28 cellular contexts compared by ENCODE assay signal in genomic region chr2:218152777-218153176, GRCh38. TPM values are rescaled to one million over a fixed set of nuclear protein-coding genes. Genes with fewer than 3 reads are reported as not detected.
DNase-seq lines count a peak whose midpoint lies in the region; ATAC-seq, FAIRE-seq and TF ChIP-seq lines count a peak whose summit lies in the region.
"Had no signal": no experiment of that assay in that cellular context is flagged by ENCODE, and none has a peak within 500 bp of the region (broad histone marks: within the 10 kb centered on the region; RNA-seq: fewer than 3 reads in every experiment).

No MANE protein-coding gene starts in this region.

- FAIRE-seq in bronchial epithelial cell (lab: Jason Lieb, UNC), result no peak
- FAIRE-seq: frontal cortex, GM12892 had no signal

- DNase-seq in LoVo (ENCODE audit: low spot score) (peak; percentile 59), bronchial epithelial cell (ENCODE audit: low read depth) (peak; percentile 92), kidney tubule cell (ENCODE audit: low spot score) (peak; percentile 49), stomach (peak; percentile 56), NCI-H1694 (lab: John Stamatoyannopoulos, UW) (no peak), NCI-H1092 (lab: John Stamatoyannopoulos, UW) (no peak)
- DNase-seq: activated CD8-positive, alpha-beta T cell treated with anti-CD3 and anti-CD28 coated beads, Interleukin-2, amount 10 ng/mL, durations not matched to agents 7 days and 5 days; activated effector memory CD4-positive, alpha-beta T cell treated with anti-CD3 and anti-CD28 coated beads, Interleukin-2, amount 50 U/mL, for 16 hours; activated naive CD8-positive, alpha-beta T cell treated with anti-CD3 and anti-CD28 coated beads, Interleukin-2, amount 50 U/mL, for 24 hours; activated T-cell treated with anti-CD3 and anti-CD28 coated beads for 4 hours; erythroblast; hippocampal formation; IMR-90; NCI-H1417 treated with DMSO at 0.1 percent for 48 hours; NCI-H446; SIG-M5; stimulated activated CD4-positive, alpha-beta T cell treated with anti-CD3 and anti-CD28 coated beads, Interleukin-1b, Interleukin-23, amount 100 ng/mL, for 48 hours; uterus had no signal

- no peaks in the 10 kb centered on the region for H3K4me1 ChIP-seq in stomach
- H3K4me1 ChIP-seq: HAP-1, neural progenitor cell, uterus had no signal

- H3K36me3 ChIP-seq in bronchial epithelial cell (ENCODE audit: control insufficient read depth, insufficient read depth, low read length), result no peaks in the 10 kb centered on the region
- H3K36me3 ChIP-seq in stomach, result no peaks in the 10 kb centered on the region
- H3K36me3 ChIP-seq: HAP-1, neural progenitor cell, uterus had no signal

- no peak for TF ChIP-seq POLR2A in stomach (IDR thresholded peaks at IDR 0.05)

- no peak for ATAC-seq in HG02970 (IDR thresholded peaks at IDR 0.05; ENCODE audit: low FRiP score, unreplicated experiment)
- ATAC-seq: activated CD4-positive, CD25-positive, alpha-beta regulatory T cell treated with anti-CD3 and anti-CD28 coated beads, Interleukin-2, amount 50 U/mL, for 24 hours; activated CD8-positive, alpha-beta T cell treated with anti-CD3 and anti-CD28 coated beads, Interleukin-2, amount 10 ng/mL, durations not matched to agents 7 days and 5 days had no signal

- intact Hi-C loops in stomach (cut with DNase I; ENCODE audit: low total_unique reads), result no loop called here

- H3K27ac ChIP-seq in stomach, result no peak overlapping the region
- H3K27ac ChIP-seq: neural progenitor cell, uterus had no signal

- H3K9me3 ChIP-seq in stomach, result no peaks in the 10 kb centered on the region
- H3K9me3 ChIP-seq: HAP-1, uterus had no signal

- TF ChIP-seq CTCF in bronchial epithelial cell (IDR thresholded peaks at IDR 0.05; ENCODE audit: insufficient read depth, low read length, severe bottlenecking), result no peak
- no peak for TF ChIP-seq CTCF in stomach (IDR thresholded peaks at IDR 0.05)

- peaks cover 1% of the 10 kb centered on the region for H3K27me3 ChIP-seq in bronchial epithelial cell (ENCODE audit: control insufficient read depth, insufficient read depth, low read length)
- H3K27me3 ChIP-seq in stomach, result peaks cover 0 to 6% (median 0%) of the 10 kb centered on the region in 3 donors
- H3K27me3 ChIP-seq: neural progenitor cell, uterus had no signal

- TF ChIP-seq EP300 in stomach (IDR thresholded peaks at IDR 0.05), result no peak

- H3K4me3 ChIP-seq in bronchial epithelial cell (ENCODE audit: low read depth, low read length) (no peak overlapping the region), stomach (no peak overlapping the region)
- H3K4me3 ChIP-seq: HAP-1, neural progenitor cell, skin epidermis, uterus had no signal

- WGBS in stomach, 5 donors, result 30 to 40% (median 35%) methylated on average over 1 of the region's 1 CpG

RNA-seq across cellular contexts. Expression of gene CXCR1, which starts 14.0 kb away (rescaled TPM):
- total RNA-seq in bronchial epithelial cell (not detected in 2 replicates), stomach (under 1 TPM in 3 of 5 donors, not detected in 2; 0.37 to 0.87 (median 0.45) TPM)
- polyA plus RNA-seq in stomach, result under 1 TPM; 0.03 to 0.62 (median 0.61) TPM
- total RNA-seq: Daoy, IMR-90, pulmonary artery endothelial cell had no signal
- polyA plus RNA-seq: AG04450, IMR-90 had no signal

RNA-seq across cellular contexts. Expression of gene CXCR2, which starts 26.9 kb away (rescaled TPM):
- total RNA-seq in bronchial epithelial cell (0.13 TPM in 1 of 2 replicates, not detected in the other), stomach (1 to 10 TPM in 1 of 5 donors, under 1 TPM in 1, not detected in 3; 0.37 to 1.2 TPM)
- 1 to 10 TPM; 1.2 to 2.3 (median 2.1) TPM for polyA plus RNA-seq in stomach
- total RNA-seq: Daoy, IMR-90, pulmonary artery endothelial cell had no signal
- polyA plus RNA-seq: AG04450, IMR-90 had no signal

Comparison
In these comparisons a context has a peak if more than half of its experiments do, and no peak if none do; other contexts are left out.
1. DNase-seq: peak in LoVo (single experiment), bronchial epithelial cell (single experiment), kidney tubule cell (single experiment) and stomach (single experiment); none in NCI-H1694 (single experiment) and NCI-H1092 (single experiment).